ENCODE assay signal across 25 cellular contexts in the genomic region with DNA sequence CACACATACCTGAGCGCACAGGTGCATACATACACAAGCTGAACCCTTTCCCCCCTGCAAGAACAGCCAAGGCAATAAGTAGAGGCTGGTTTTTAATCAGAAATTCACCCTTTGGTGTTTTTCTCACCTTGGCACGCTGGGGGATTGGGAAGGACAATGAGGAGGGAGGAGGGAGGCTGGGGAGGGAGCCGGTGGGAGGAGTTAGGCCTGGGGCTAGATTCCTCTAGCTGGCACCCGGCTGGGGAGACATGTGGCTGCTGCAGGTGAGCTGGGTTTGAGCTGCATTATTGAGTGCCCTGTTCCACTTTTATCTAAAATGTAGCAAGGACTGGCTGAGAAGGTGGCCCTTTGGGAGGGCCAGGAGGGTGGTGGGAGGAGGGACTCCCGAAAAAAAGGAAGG.
DNase-seq lines count a peak whose midpoint lies in the region; ATAC-seq and TF ChIP-seq lines count a peak whose summit lies in the region.
"Had no signal": no experiment of that assay in that cellular context is flagged by ENCODE, and none has a peak within 500 bp of the region (broad histone marks: within the 10 kb centered on the region; RNA-seq: fewer than 3 reads in every experiment).

No MANE protein-coding gene starts in this region.

- no peaks in the 10 kb centered on the region for H3K79me1 ChIP-seq in H9 (ENCODE audit: insufficient read depth, low read depth, low read length, poor library complexity, severe bottlenecking)

- no peak overlapping the region for H4K91ac ChIP-seq in H9 (ENCODE audit: insufficient read length, low read depth, low read length)

- H2BK5ac ChIP-seq in H9 (ENCODE audit: insufficient read length, low read length), result no peak overlapping the region

- H4K20me1 ChIP-seq in H9 (ENCODE audit: control insufficient read depth, insufficient read depth, insufficient read length), result no peaks in the 10 kb centered on the region
- H4K20me1 ChIP-seq: BLaER1 had no signal

- peaks cover 5% of the 10 kb centered on the region; the same call in 1 of the 2 replicates for H3K4me1 ChIP-seq in H9 (ENCODE audit: insufficient read depth, low read length)
- H3K4me1 ChIP-seq in CD4-positive, alpha-beta memory T cell (ENCODE audit: insufficient read depth, low read length), result no peaks in the 10 kb centered on the region
- H3K4me1 ChIP-seq: HAP-1 had no signal

- no peak overlapping the region for H4K8ac ChIP-seq in H9 (replicated peaks; ENCODE audit: insufficient read length, low read depth, low read length)

- H4K5ac ChIP-seq in H9 (ENCODE audit: insufficient read length, low read depth, low read length), result no peak overlapping the region

- no peak overlapping the region for H3K27ac Mint-ChIP-seq in H9
- H3K27ac Mint-ChIP-seq in CD4-positive, alpha-beta memory T cell, result peak overlapping the region in 1 of 7 donors; percentile 69
- H3K27ac Mint-ChIP-seq: CD4-positive, CD25-positive, alpha-beta regulatory T cell; HFFc6; IgD-negative memory B cell; T-cell had no signal

- H3K18ac ChIP-seq in H9 (ENCODE audit: insufficient read length, low read depth, low read length), result no peak overlapping the region

- no peaks in the 10 kb centered on the region for H3K36me3 Mint-ChIP-seq in H9 (ENCODE audit: insufficient read depth in 1 of 3, low read depth in 3 of 3)
- no peaks in the 10 kb centered on the region for H3K36me3 Mint-ChIP-seq in CD4-positive, alpha-beta memory T cell
- H3K36me3 Mint-ChIP-seq: CD4-positive, CD25-positive, alpha-beta regulatory T cell; IgD-negative memory B cell; T-cell had no signal

- WGBS in H9 (ENCODE audit: extremely low coverage, insufficient read length, low lambda C conversion rate), result no CpG with 5 or more reads among the region's 5 CpGs

- no peak for TF ChIP-seq CTCF in H9 (conservative IDR thresholded peaks at IDR 0.05)

- no peak for ATAC-seq in GM19035 (IDR thresholded peaks at IDR 0.05; ENCODE audit: unreplicated experiment)
- ATAC-seq: GM12878, T-cell had no signal

- H3K23me2 ChIP-seq in H9 (ENCODE audit: insufficient read length, low read depth, low read length, poor library complexity, severe bottlenecking), result no peaks in the 10 kb centered on the region

- peak overlapping the region in 1 of 2 experiments; percentile 50; a peak in 1 of 5 replicates for H3K4me3 Mint-ChIP-seq in H9
- H3K4me3 Mint-ChIP-seq in CD4-positive, alpha-beta memory T cell, result peak overlapping the region in 1 of 8 donors; percentile 52
- H3K4me3 Mint-ChIP-seq: CD4-positive, CD25-positive, alpha-beta regulatory T cell; HFFc6; IgD-negative memory B cell; T-cell had no signal

- no peak overlapping the region for H3K4ac ChIP-seq in H9 (ENCODE audit: low read depth, low read length)

- H3K36me3 ChIP-seq in CD4-positive, alpha-beta memory T cell (ENCODE audit: insufficient read depth, low read length), result no peaks in the 10 kb centered on the region
- H3K36me3 ChIP-seq: BLaER1, HAP-1 had no signal

- no peaks in the 10 kb centered on the region for H3K79me2 ChIP-seq in H9 (ENCODE audit: insufficient read depth, low read length)

- H3K56ac ChIP-seq in H9 (ENCODE audit: insufficient read length, low read depth, low read length), result no peak overlapping the region

- DNase-seq in ELF-1 (ENCODE audit: low read depth, low spot score) (peak; percentile 75), H9 (peak; percentile 52), NCI-H69 (lab: John Stamatoyannopoulos, UW) (peak; percentile 77), iPS-NIHi11 (ENCODE audit: low spot score) (peak; percentile 52), HUDEP-2 (lab: John Stamatoyannopoulos, UW; ENCODE audit: unreplicated experiment in 76 of 76) (no peak)
- no peak for DNase-seq in CD4-positive, alpha-beta memory T cell
- DNase-seq: CD4-positive, CD25-positive, alpha-beta regulatory T cell; GDM1; HFFc6; NCI-H1048; NCI-H1436; NCI-H1930; NCI-H446; NCI-H524 treated with DMSO at 0.1 percent for 48 hours; NCI-H82; PC-9; Right ventricle myocardium superior; RPMI8226; T-cell had no signal

- H2AK5ac ChIP-seq in H9 (ENCODE audit: insufficient read length, low read length), result no peak overlapping the region

- no peak overlapping the region for H2BK120ac ChIP-seq in H9 (ENCODE audit: low read depth, low read length, poor library complexity, severe bottlenecking)

- intact Hi-C loops in CD4-positive, alpha-beta memory T cell (cut with micrococcal nuclease), result no loop called here

- CTCF ChIA-PET in CD4-positive, alpha-beta memory T cell (lab: Charles Lee; ENCODE audit: partially characterized antibody), result interaction anchor here (1.2 kb wide), 1 partner anchor 10 kb away, joined by 3 read pairs; no protein-coding TSS in a partner anchor

- H3K23ac ChIP-seq in H9 (ENCODE audit: insufficient read length, low read depth, low read length), result no peak overlapping the region

- H2BK12ac ChIP-seq in H9 (ENCODE audit: insufficient read length, low read depth, low read length), result no peak overlapping the region

- H3K4me2 ChIP-seq in H9 (ENCODE audit: insufficient read depth, insufficient read length, low read length), result no peak overlapping the region
- H3K4me2 ChIP-seq: BLaER1, KMS-11, PC-9 had no signal

- H3K14ac ChIP-seq in H9 (ENCODE audit: insufficient read depth, low read length), result no peak overlapping the region

- H2AFZ ChIP-seq in H9 (ENCODE audit: low read length), result no peak overlapping the region
- H2AFZ ChIP-seq: PC-9 had no signal

- no peaks in the 10 kb centered on the region for H3K9me3 Mint-ChIP-seq in H9
- H3K9me3 Mint-ChIP-seq in CD4-positive, alpha-beta memory T cell, result no peaks in the 10 kb centered on the region
- H3K9me3 Mint-ChIP-seq: HFFc6, IgD-negative memory B cell, T-cell had no signal

- POLR2A ChIA-PET in CD4-positive, alpha-beta memory T cell (lab: Charles Lee; ENCODE audit: partially characterized antibody), result no interaction called here

- no peak overlapping the region for H3K4me3 ChIP-seq in CD4-positive, alpha-beta memory T cell (ENCODE audit: low read length in 2 of 2)
- H3K4me3 ChIP-seq: BLaER1, GM12878, HAP-1, PC-9 had no signal

- no peak overlapping the region for H2BK20ac ChIP-seq in H9 (ENCODE audit: low read depth, low read length, poor library complexity, severe bottlenecking)

- no peaks in the 10 kb centered on the region for H3K27me3 Mint-ChIP-seq in H9 (ENCODE audit: low read depth)
- peaks cover 6 to 21% of the 10 kb centered on the region in 2 donors for H3K27me3 Mint-ChIP-seq in CD4-positive, alpha-beta memory T cell

- H3K9ac ChIP-seq in H9 (ENCODE audit: extremely low read depth, insufficient read length, low read length), result no peak overlapping the region
- H3K9ac ChIP-seq: BLaER1, KMS-11 had no signal

- H3K9me3 ChIP-seq in H9 (ENCODE audit: control insufficient read depth, low read depth, low read length), result no peaks in the 10 kb centered on the region
- H3K9me3 ChIP-seq in CD4-positive, alpha-beta memory T cell (ENCODE audit: control insufficient read depth in 1 of 2, low read length in 2 of 2), result no peaks in the 10 kb centered on the region
- H3K9me3 ChIP-seq: BLaER1, HAP-1 had no signal

- no peak overlapping the region for H3K27ac ChIP-seq in H9 (ENCODE audit: insufficient read length, low read depth, low read length)
- no peak overlapping the region for H3K27ac ChIP-seq in CD4-positive, alpha-beta memory T cell (ENCODE audit: low read depth, low read length)
- H3K27ac ChIP-seq: BLaER1, KMS-11, PC-9 had no signal

- no peak overlapping the region for H2BK15ac ChIP-seq in H9 (ENCODE audit: low read depth, low read length)

- H3K4me1 Mint-ChIP-seq in H9, result peaks cover 41 to 63% of the 10 kb centered on the region in 2 experiments
- H3K4me1 Mint-ChIP-seq in CD4-positive, alpha-beta memory T cell, result no peaks in the 10 kb centered on the region
- H3K4me1 Mint-ChIP-seq: IgD-negative memory B cell had no signal

- no peak overlapping the region for H3T11ph ChIP-seq in H9 (ENCODE audit: low read length)

- H3K27me3 ChIP-seq in H9 (ENCODE audit: insufficient read depth, low read length), result no peaks in the 10 kb centered on the region
- no peaks in the 10 kb centered on the region for H3K27me3 ChIP-seq in CD4-positive, alpha-beta memory T cell (ENCODE audit: insufficient read depth, low read length)
- H3K27me3 ChIP-seq: BLaER1 had no signal

Comparison
In these comparisons a context has a peak if more than half of its experiments do, and no peak if none do; other contexts are left out.
1. DNase-seq: peak in ELF-1 (single experiment), H9 (single experiment), NCI-H69 (single experiment) and iPS-NIHi11 (single experiment); none in HUDEP-2 (0 of 76) and CD4-positive, alpha-beta memory T cell (0 of 5).